Comparison of ENCODE assay signal across 8 cellular contexts in genomic region chr11:65084598-65085375, GRCh38. TPM values are rescaled to one million over a fixed set of nuclear protein-coding genes. Genes with fewer than 3 reads are reported as not detected.
A peak's percentile ranks its signal among the peaks of the same experiment; 100 is the strongest.
DNase-seq lines count a peak whose midpoint lies in the region; ATAC-seq and TF ChIP-seq lines count a peak whose summit lies in the region.

No MANE protein-coding gene starts in this region.

- no peak overlapping the region for H2AFZ ChIP-seq in neuron (ENCODE audit: low read depth, low read length)

- H3K27ac ChIP-seq in duodenal mucosa (ENCODE audit: low read depth, low read length), result peak overlapping the region; percentile 97

- peaks cover 62% of the 10 kb centered on the region for H3K36me3 Mint-ChIP-seq in Calu3 (ENCODE audit: insufficient read depth, unreplicated experiment)

- DNase-seq in Calu3, result no peak
- no peak for DNase-seq in Jurkat, Clone E6-1 (ENCODE audit: low read depth, low spot score)
- no peak for DNase-seq in posterior vena cava (ENCODE audit: low spot score)
- no peak for DNase-seq in effector CD8-positive, alpha-beta T cell (lab: John Stamatoyannopoulos, UW)

- H3K36me3 ChIP-seq in duodenal mucosa (ENCODE audit: control insufficient read depth in 1 of 2, insufficient read depth in 2 of 2, low read length in 2 of 2), result peaks cover 22 to 48% of the 10 kb centered on the region in 2 donors
- H3K36me3 ChIP-seq in neuron (ENCODE audit: insufficient read depth, low read length), result peaks cover 65% of the 10 kb centered on the region

- TF ChIP-seq CTCF in Calu3 (IDR thresholded peaks at IDR 0.05; ENCODE audit: unreplicated experiment), result no peak

- CTCF ChIA-PET in Calu3 (lab: Charles Lee), result no interaction called here

- peak overlapping the region; percentile 100 for H3K4me3 Mint-ChIP-seq in Calu3 (ENCODE audit: low read depth, unreplicated experiment)

- BruUV-seq in Calu3 (replicated peaks; lab: Mats Ljungman, UMichigan), result no TSS peak

- peak overlapping the region; percentile 99 for H3K4me3 ChIP-seq in Jurkat, Clone E6-1 (ENCODE audit: low read length)
- H3K4me3 ChIP-seq in duodenal mucosa (ENCODE audit: low read depth in 1 of 2, low read length in 2 of 2), result peak overlapping the region; percentile 85 to 99
- H3K4me3 ChIP-seq in neuron (ENCODE audit: low read length), result peak overlapping the region; percentile 88

- intact Hi-C loops in Calu3 (cut with micrococcal nuclease; ENCODE audit: unreplicated experiment), result no loop called here
- intact Hi-C loops in posterior vena cava (cut with DNase I), result no loop called here

- no peaks in the 10 kb centered on the region for H3K9me3 ChIP-seq in duodenal mucosa (ENCODE audit: control insufficient read depth in 1 of 2, low read length in 2 of 2)
- H3K9me3 ChIP-seq in neuron (ENCODE audit: low read length), result no peaks in the 10 kb centered on the region

- H3K27me3 ChIP-seq in duodenal mucosa (ENCODE audit: control insufficient read depth in 1 of 2, insufficient read depth in 2 of 2, low read length in 2 of 2), result no peaks in the 10 kb centered on the region
- H3K27me3 ChIP-seq in neuron (ENCODE audit: insufficient read depth, low read length), result no peaks in the 10 kb centered on the region

- no peaks in the 10 kb centered on the region for H3K27me3 Mint-ChIP-seq in Calu3 (ENCODE audit: unreplicated experiment)

- peaks cover 22 to 25% of the 10 kb centered on the region in 2 donors for H3K4me1 ChIP-seq in duodenal mucosa (ENCODE audit: control insufficient read depth in 1 of 2, insufficient read depth in 2 of 2, low read length in 2 of 2)
- peaks cover 19% of the 10 kb centered on the region for H3K4me1 ChIP-seq in neuron (ENCODE audit: insufficient read depth, low read length)

- H3K9ac ChIP-seq in duodenal mucosa (ENCODE audit: low read depth in 1 of 2, low read length in 2 of 2), result peak overlapping the region; percentile 82 to 96

- H3K4me1 Mint-ChIP-seq in Calu3 (ENCODE audit: low read depth, unreplicated experiment), result peaks cover 32% of the 10 kb centered on the region

- no peaks in the 10 kb centered on the region for H3K9me3 Mint-ChIP-seq in Calu3 (ENCODE audit: low read depth, unreplicated experiment)

- ATAC-seq in GM21423 (IDR thresholded peaks at IDR 0.05; ENCODE audit: unreplicated experiment), result no peak
- ATAC-seq in HG02970 (IDR thresholded peaks at IDR 0.05; ENCODE audit: low FRiP score, unreplicated experiment), result no peak

- peak overlapping the region; percentile 97 for H3K27ac Mint-ChIP-seq in Calu3 (ENCODE audit: unreplicated experiment)

RNA-seq across cellular contexts. Expression of gene ZFPL1, which starts 0.8 kb away (rescaled TPM):
- total RNA-seq in Calu3 (2022), result 47.6 and 48.0 TPM in 2 replicates
- 33.6 TPM for polyA plus RNA-seq in Jurkat, Clone E6-1 (2012; ENCODE audit: insufficient read depth, insufficient read length)
- total RNA-seq in posterior vena cava, result 10 to 100 TPM; 26.9 to 27.6 TPM

RNA-seq across cellular contexts. Expression of gene CDCA5, which starts 0.9 kb away (rescaled TPM):
- 53.4 and 55.4 TPM in 2 replicates for total RNA-seq in Calu3 (2022)
- 147 TPM for polyA plus RNA-seq in Jurkat, Clone E6-1 (2012; ENCODE audit: insufficient read depth, insufficient read length)
- total RNA-seq in posterior vena cava, result 1 to 10 TPM in 1 of 2 donors, under 1 TPM in 1; 0.67 to 1.6 TPM

RNA-seq across cellular contexts. Expression of gene VPS51, which starts 11.2 kb away (rescaled TPM):
- total RNA-seq in Calu3 (2022), result 64.4 and 78.1 TPM in 2 replicates
- 98.6 TPM for polyA plus RNA-seq in Jurkat, Clone E6-1 (2012; ENCODE audit: insufficient read depth, insufficient read length)
- total RNA-seq in posterior vena cava, result 100 to 1,000 TPM; 103 to 107 TPM

RNA-seq across cellular contexts. Expression of gene NAALADL1, which starts 26.4 kb away (rescaled TPM):
- total RNA-seq in Calu3 (2022), result not detected in 2 replicates
- 1.3 TPM for polyA plus RNA-seq in Jurkat, Clone E6-1 (2012; ENCODE audit: insufficient read depth, insufficient read length)
- total RNA-seq in posterior vena cava, result 10 to 100 TPM; 15.4 to 18.6 TPM

RNA-seq across cellular contexts. Expression of gene TM7SF2, which starts 26.9 kb away (rescaled TPM):
- total RNA-seq in Calu3 (2022), result 41.2 and 42.8 TPM in 2 replicates
- 42.4 TPM for polyA plus RNA-seq in Jurkat, Clone E6-1 (2012; ENCODE audit: insufficient read depth, insufficient read length)
- 1 to 10 TPM; 3.1 to 4.0 TPM for total RNA-seq in posterior vena cava

Comparison
In these comparisons a context has a peak if more than half of its experiments do, and no peak if none do; other contexts are left out.
1. RNA of gene CDCA5, which starts 0.9 kb away (total RNA-seq): 53.4 to 55.4 TPM in Calu3; 0.67 to 1.6 TPM in posterior vena cava; every median in the first group is over 10 times any median in the second.
2. Peak in every context shown above with its lines, with median percentiles within 50 percentile points of each other: H3K4me3 ChIP-seq.